ENCODE assay signal across 8 cellular contexts in the genomic region with DNA sequence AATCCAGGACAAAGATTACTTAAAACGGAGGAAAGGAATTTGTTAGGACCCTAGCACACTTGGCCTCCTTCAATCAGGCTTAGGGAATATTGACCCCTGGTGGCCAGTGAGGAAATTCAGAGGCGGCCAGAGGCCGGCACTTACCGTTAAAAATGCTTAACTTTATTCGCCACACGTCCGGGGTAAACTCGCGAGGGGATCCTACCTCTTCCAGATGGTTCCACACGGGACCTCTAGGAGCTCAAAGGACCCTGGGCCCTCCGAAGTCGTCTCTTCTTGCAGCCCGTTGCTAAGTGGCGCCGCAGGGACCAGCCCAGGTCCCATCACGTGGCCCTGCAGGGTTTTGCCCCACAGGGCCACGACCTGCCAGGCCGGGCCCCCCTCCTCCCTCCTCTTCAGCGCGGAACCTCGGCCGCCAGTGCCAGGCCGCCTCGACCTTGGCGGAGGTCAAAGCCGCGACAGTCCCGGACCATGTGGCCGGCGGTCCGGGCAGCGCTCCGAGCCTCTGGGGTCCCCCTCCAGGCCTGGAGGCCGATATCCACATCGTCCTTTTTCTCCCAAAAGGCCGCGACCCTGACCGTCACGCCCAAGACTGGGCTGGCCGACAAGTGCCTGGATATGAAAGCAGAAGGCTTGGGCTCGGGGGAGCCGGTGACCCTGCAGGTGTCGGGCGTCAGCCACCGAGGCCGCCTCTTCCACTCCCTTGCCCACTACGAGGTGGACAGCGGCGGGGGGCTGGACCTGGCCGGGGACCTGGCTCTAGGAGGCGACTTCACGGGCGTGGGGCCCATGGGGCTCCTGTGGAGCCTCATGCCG. TPM values are rescaled to one million over a fixed set of nuclear protein-coding genes. Genes with fewer than 3 reads are reported as not detected.
DNase-seq lines count a peak whose midpoint lies in the region; ATAC-seq and FAIRE-seq lines count a peak whose summit lies in the region.

No MANE protein-coding gene starts in this region.

- H3K36me3 Mint-ChIP-seq in naive thymus-derived CD4-positive, alpha-beta T cell = no peaks in the 10 kb centered on the region
- H3K36me3 Mint-ChIP-seq in stimulated activated naive CD8-positive, alpha-beta T cell treated with anti-CD3 and anti-CD28 coated beads, Interleukin-15, Interleukin-2, amounts not matched to agents 100 ng/mL and 50 ng/mL, for 24 hours (ENCODE audit: low read depth) = no peaks in the 10 kb centered on the region

- H3K4me1 Mint-ChIP-seq in naive thymus-derived CD4-positive, alpha-beta T cell = peaks cover 0 to 8% (median 7%) of the 10 kb centered on the region in 7 donors
- H3K4me1 Mint-ChIP-seq in stimulated activated naive CD8-positive, alpha-beta T cell treated with anti-CD3 and anti-CD28 coated beads, Interleukin-15, Interleukin-2, amounts not matched to agents 100 ng/mL and 50 ng/mL, for 24 hours (ENCODE audit: low read depth) = peaks cover 8% of the 10 kb centered on the region

- H3K27ac Mint-ChIP-seq in naive thymus-derived CD4-positive, alpha-beta T cell = peak overlapping the region in 2 of 9 donors; percentile 46 to 69
- peak overlapping the region; percentile 57 for H3K27ac Mint-ChIP-seq in stimulated activated naive CD8-positive, alpha-beta T cell treated with anti-CD3 and anti-CD28 coated beads, Interleukin-15, Interleukin-2, amounts not matched to agents 100 ng/mL and 50 ng/mL, for 24 hours

- peak overlapping the region; percentile 59 to 86 (median 78) for H3K4me3 Mint-ChIP-seq in naive thymus-derived CD4-positive, alpha-beta T cell
- H3K4me3 Mint-ChIP-seq in stimulated activated naive CD8-positive, alpha-beta T cell treated with anti-CD3 and anti-CD28 coated beads, Interleukin-15, Interleukin-2, amounts not matched to agents 100 ng/mL and 50 ng/mL, for 24 hours = peak overlapping the region; percentile 59

- H3K27ac ChIP-seq in HUES64 (ENCODE audit: low read depth, low read length) = peak overlapping the region; percentile 33
- H3K27ac ChIP-seq in naive thymus-derived CD4-positive, alpha-beta T cell (ENCODE audit: low read depth, low read length) = peak overlapping the region; percentile 42

- H3K9me3 ChIP-seq in HUES64 (ENCODE audit: insufficient read depth, low read depth, low read length) = no peaks in the 10 kb centered on the region
- H3K9me3 ChIP-seq in naive thymus-derived CD4-positive, alpha-beta T cell (ENCODE audit: control insufficient read depth in 2 of 3, low read length in 3 of 3) = no peaks in the 10 kb centered on the region

- H3K4me1 ChIP-seq in HUES64 (ENCODE audit: insufficient read depth, low read length) = peaks cover 4% of the 10 kb centered on the region
- H3K4me1 ChIP-seq in naive thymus-derived CD4-positive, alpha-beta T cell (ENCODE audit: control insufficient read depth in 2 of 2, insufficient read depth in 2 of 2, low read length in 2 of 2) = no peaks in the 10 kb centered on the region

- H3K9ac ChIP-seq in HUES64 (ENCODE audit: low read depth, low read length) = peak overlapping the region; percentile 52

- peaks cover 8 to 45% (median 11%) of the 10 kb centered on the region in 5 donors for H3K27me3 Mint-ChIP-seq in naive thymus-derived CD4-positive, alpha-beta T cell
- H3K27me3 Mint-ChIP-seq in stimulated activated naive CD8-positive, alpha-beta T cell treated with anti-CD3 and anti-CD28 coated beads, Interleukin-15, Interleukin-2, amounts not matched to agents 100 ng/mL and 50 ng/mL, for 24 hours = peaks cover 4% of the 10 kb centered on the region

- POLR2A ChIA-PET in naive thymus-derived CD4-positive, alpha-beta T cell (lab: Charles Lee) = interaction anchor here (0.6 to 2.0 kb wide), 4 partner anchors 11 to 143 kb away, joined by 3 to 5 read pairs (median 3); partner anchors contain the start of genes DNAL1 and RIOX1

- H3K36me3 ChIP-seq in HUES64 (ENCODE audit: insufficient read depth, low read length) = no peaks in the 10 kb centered on the region
- no peaks in the 10 kb centered on the region for H3K36me3 ChIP-seq in naive thymus-derived CD4-positive, alpha-beta T cell (ENCODE audit: control insufficient read depth in 2 of 3, insufficient read depth in 3 of 3, low read length in 3 of 3)

- CTCF ChIA-PET in naive thymus-derived CD4-positive, alpha-beta T cell (lab: Charles Lee) = interaction anchor here (0.5 to 3.8 kb wide), 7 partner anchors 18 to 130 kb away, joined by 3 to 43 read pairs (median 3); no protein-coding TSS in a partner anchor

- WGBS in HUES64 = 1% methylated on average over 54 of the region's 54 CpGs

- intact Hi-C loops in naive thymus-derived CD4-positive, alpha-beta T cell (cut with micrococcal nuclease) = loop anchor here (1.0 to 5.0 kb wide), 8 partner anchors 21 to 461 kb away; partner anchors contain the start of genes ACOT2 (in 1 of the 2), ACOT6 (in 1 of the 2) and RIOX1 (in 1 of the 2)

- no peaks in the 10 kb centered on the region for H3K9me3 Mint-ChIP-seq in naive thymus-derived CD4-positive, alpha-beta T cell
- no peaks in the 10 kb centered on the region for H3K9me3 Mint-ChIP-seq in stimulated activated naive CD8-positive, alpha-beta T cell treated with anti-CD3 and anti-CD28 coated beads, Interleukin-15, Interleukin-2, amounts not matched to agents 100 ng/mL and 50 ng/mL, for 24 hours

- DNase-seq in RCC 7860 (ENCODE audit: low spot score) (peak; percentile 17), fibroblast of peridontal ligament (ENCODE audit: extremely low read depth) (peak; percentile 83)
- peak; percentile 41 for DNase-seq in activated effector memory CD4-positive, alpha-beta T cell treated with Interleukin-2 at 50 U/mL for 16 hours
- DNase-seq in naive thymus-derived CD4-positive, alpha-beta T cell = peak; percentile 17 to 65 (median 58)

- H3K27me3 ChIP-seq in HUES64 (ENCODE audit: insufficient read depth, low read length) = peaks cover 6% of the 10 kb centered on the region; the same call in 1 of the 2 replicates
- no peaks in the 10 kb centered on the region for H3K27me3 ChIP-seq in naive thymus-derived CD4-positive, alpha-beta T cell (ENCODE audit: control insufficient read depth in 2 of 2, insufficient read depth in 2 of 2, low read length in 2 of 2)

- FAIRE-seq in RCC 7860 (lab: Jason Lieb, UNC) = no peak

- ATAC-seq in naive thymus-derived CD4-positive, alpha-beta T cell = peak; percentile 89
- ATAC-seq in GM18870 (IDR thresholded peaks at IDR 0.05; ENCODE audit: unreplicated experiment) = no peak

- H3K4me3 ChIP-seq in GM08714 (ENCODE audit: low read length) = peak overlapping the region; percentile 45; the same call in 1 of the 2 replicates
- peak overlapping the region; percentile 57 for H3K4me3 ChIP-seq in HUES64 (ENCODE audit: low read length)
- H3K4me3 ChIP-seq in naive thymus-derived CD4-positive, alpha-beta T cell (ENCODE audit: low read length) = peak overlapping the region; percentile 56

RNA-seq across cellular contexts. Expression of gene DNAL1, which starts 11.1 kb away (rescaled TPM):
- polyA plus RNA-seq in HUES64 (2013, experiment 1 of 2) = 8.1 TPM
- 8.8 TPM for polyA plus RNA-seq in HUES64 (2013, experiment 2 of 2)
- total RNA-seq in naive thymus-derived CD4-positive, alpha-beta T cell = 1 to 10 TPM; 3.6 to 8.4 (median 6.5) TPM
- polyA plus RNA-seq in naive thymus-derived CD4-positive, alpha-beta T cell = 1 to 10 TPM; 4.2 to 4.5 TPM

RNA-seq across cellular contexts. Expression of gene ACOT6, which starts 21.4 kb away (rescaled TPM):
- polyA plus RNA-seq in HUES64 (2013, experiment 1 of 2) = not detected
- polyA plus RNA-seq in HUES64 (2013, experiment 2 of 2) = not detected
- under 1 TPM in 1 of 5 experiments, not detected in 4; 0.27 TPM for total RNA-seq in naive thymus-derived CD4-positive, alpha-beta T cell
- not detected for polyA plus RNA-seq in naive thymus-derived CD4-positive, alpha-beta T cell

RNA-seq across cellular contexts. Expression of gene ACOT4, which starts 42.1 kb away (rescaled TPM):
- polyA plus RNA-seq in HUES64 (2013, experiment 1 of 2) = 1.0 TPM
- 0.70 TPM for polyA plus RNA-seq in HUES64 (2013, experiment 2 of 2)
- 1 to 10 TPM in 1 of 5 experiments, under 1 TPM in 4; 0.69 to 1.0 (median 0.89) TPM for total RNA-seq in naive thymus-derived CD4-positive, alpha-beta T cell
- 1 to 10 TPM; 1.8 to 2.6 TPM for polyA plus RNA-seq in naive thymus-derived CD4-positive, alpha-beta T cell

Comparison
In these comparisons a context has a peak if more than half of its experiments do, and no peak if none do; other contexts are left out.
1. DNase-seq: peak in every context shown above with its lines; median percentile 83 in fibroblast of peridontal ligament; 58 in naive thymus-derived CD4-positive, alpha-beta T cell; 41 in activated effector memory CD4-positive, alpha-beta T cell treated with Interleukin-2 at 50 U/mL for 16 hours; 17 in RCC 7860.